In genomic region chr17:62822080-62822904, GRCh38 we compare ENCODE assay signal across 1 cellular context.
TF ChIP-seq lines count a peak whose summit lies in the region.

No MANE protein-coding gene starts in this region.

TF ChIP-seq in SK-N-SH treated with all-trans-retinoic acid at 6 μM for 48 hours, 23 proteins besides CTCF, POLR2A, EP300 and RAD21 (continued from another document):
- TF ChIP-seq ZNF70 (CRISPR knock-in tag; IDR thresholded peaks at IDR 0.05) = no peak
- no peak for TF ChIP-seq PPARA (CRISPR knock-in tag; IDR thresholded peaks at IDR 0.05; ENCODE audit: borderline replicate concordance)
- TF ChIP-seq ISL1 (CRISPR knock-in tag; IDR thresholded peaks at IDR 0.05) = no peak
- no peak for TF ChIP-seq ZC3H10 (CRISPR knock-in tag; IDR thresholded peaks at IDR 0.05)
- TF ChIP-seq CREB5 (CRISPR knock-in tag; IDR thresholded peaks at IDR 0.05; ENCODE audit: low read depth) = no peak
- TF ChIP-seq TOX (CRISPR knock-in tag; IDR thresholded peaks at IDR 0.05; ENCODE audit: borderline replicate concordance) = no peak
- TF ChIP-seq GLIS3 (CRISPR knock-in tag; IDR thresholded peaks at IDR 0.05) = no peak
- TF ChIP-seq RARB (CRISPR knock-in tag; IDR thresholded peaks at IDR 0.05) = no peak
